In genomic region chr19:48970923-48971395, GRCh38 we compare ENCODE assay signal across 8 cellular contexts. TPM values are rescaled to one million over a fixed set of nuclear protein-coding genes. Genes with fewer than 3 reads are reported as not detected.
A peak's percentile ranks its signal among the peaks of the same experiment; 100 is the strongest.
DNase-seq lines count a peak whose midpoint lies in the region; ATAC-seq and TF ChIP-seq lines count a peak whose summit lies in the region.

No MANE protein-coding gene starts in this region.

- peaks cover 4% of the 10 kb centered on the region for H3K36me3 Mint-ChIP-seq in T-helper 17 cell (ENCODE audit: low read depth)

- H3K4me3 ChIP-seq in right cardiac atrium (ENCODE audit: low read length): no peak overlapping the region
- H3K4me3 ChIP-seq in smooth muscle cell: no peak overlapping the region

- no peak overlapping the region for H3K4me2 ChIP-seq in smooth muscle cell

- H3K27me3 ChIP-seq in right cardiac atrium (ENCODE audit: control insufficient read depth, insufficient read depth): no peaks in the 10 kb centered on the region
- H3K27me3 ChIP-seq in smooth muscle cell (ENCODE audit: low read depth): no peaks in the 10 kb centered on the region

- peaks cover 48% of the 10 kb centered on the region for H4K20me1 ChIP-seq in smooth muscle cell (ENCODE audit: low read depth)

- peaks cover 9% of the 10 kb centered on the region for H3K79me2 ChIP-seq in smooth muscle cell (ENCODE audit: low read depth)

- H3K4me1 Mint-ChIP-seq in T-helper 17 cell: peaks cover 15% of the 10 kb centered on the region

- H3K9me3 ChIP-seq in T-helper 17 cell (ENCODE audit: control insufficient read depth, low read length, poor library complexity, severe bottlenecking) (no peaks in the 10 kb centered on the region), right cardiac atrium (ENCODE audit: control insufficient read depth, low read length) (no peaks in the 10 kb centered on the region), smooth muscle cell (replicated peaks; ENCODE audit: low read depth) (no peaks in the 10 kb centered on the region)

- H2AFZ ChIP-seq in smooth muscle cell (ENCODE audit: low read depth): no peak overlapping the region

- H3K27ac ChIP-seq in right cardiac atrium (ENCODE audit: low read length) (no peak overlapping the region), smooth muscle cell (ENCODE audit: low read depth) (no peak overlapping the region)

- no peak overlapping the region for H3K4me3 Mint-ChIP-seq in T-helper 17 cell

- peaks cover 33% of the 10 kb centered on the region for H3F3A ChIP-seq in smooth muscle cell (ENCODE audit: low read depth)

- H3K27ac Mint-ChIP-seq in T-helper 17 cell: no peak overlapping the region

- peak; percentile 88 for ATAC-seq in T-helper 17 cell
- peak; percentile 49 to 63 for ATAC-seq in right cardiac atrium
- ATAC-seq in GM21360 (IDR thresholded peaks at IDR 0.05; ENCODE audit: unreplicated experiment): no peak

- 18% methylated on average over 19 of the region's 19 CpGs for WGBS in right cardiac atrium
- WGBS in smooth muscle cell (ENCODE audit: low lambda C conversion rate): 26% methylated on average over 19 of the region's 19 CpGs

- H3K4me1 ChIP-seq in right cardiac atrium (ENCODE audit: control insufficient read depth, insufficient read depth, low read length) (peaks cover 3% of the 10 kb centered on the region), smooth muscle cell (ENCODE audit: low read depth) (peaks cover 8% of the 10 kb centered on the region)

- H3K27me3 Mint-ChIP-seq in T-helper 17 cell: no peaks in the 10 kb centered on the region

- no peak overlapping the region for H3K9ac ChIP-seq in smooth muscle cell (ENCODE audit: low read depth)

- no peaks in the 10 kb centered on the region for H3K36me3 ChIP-seq in smooth muscle cell (ENCODE audit: low read depth)

- peak; percentile 90 for TF ChIP-seq CTCF in smooth muscle cell (IDR thresholded peaks at IDR 0.05; ENCODE audit: borderline replicate concordance, insufficient read depth, poor library complexity, severe bottlenecking)

- peak; percentile 82 for DNase-seq in ELR (ENCODE audit: low read depth)
- peak; percentile 89 for DNase-seq in NAMALWA (ENCODE audit: low spot score)
- peak; percentile 67 to 77 (median 70) for DNase-seq in T-helper 17 cell
- DNase-seq in amniotic epithelial cell (ENCODE audit: low read depth): peak; percentile 69
- DNase-seq in right cardiac atrium: peak; percentile 85 to 95 (median 93)
- DNase-seq in smooth muscle cell (lab: John Stamatoyannopoulos, UW; ENCODE audit: unreplicated experiment): peak; percentile 60
- DNase-seq in COLO829 (ENCODE audit: low spot score): no peak

- intact Hi-C loops in right cardiac atrium (cut with DNase I): loop anchor here in 2 of 4 donors (10.0 kb wide), 1 partner anchor 176 kb away; no protein-coding TSS in a partner anchor

RNA-seq across cellular contexts. Expression of gene FTL, which starts 5.8 kb away (rescaled TPM):
- total RNA-seq in T-helper 17 cell (100 to 1,000 TPM; 612 to 898 TPM), right cardiac atrium (1,000 to 10,000 TPM; 1,459 to 1,840 (median 1,541) TPM), smooth muscle cell (5,371 and 5,904 TPM in 2 replicates)
- polyA plus RNA-seq in right cardiac atrium (1,675 TPM), smooth muscle cell (11,768 and 12,053 TPM in 2 replicates)

RNA-seq across cellular contexts. Expression of gene BAX, which starts 16.3 kb away (rescaled TPM):
- total RNA-seq in T-helper 17 cell (100 to 1,000 TPM in 1 of 2 donors, 10 to 100 TPM in 1; 89.2 to 104 TPM), right cardiac atrium (10 to 100 TPM; 23.8 to 34.6 (median 30.4) TPM), smooth muscle cell (42.8 and 124 TPM in 2 replicates)
- polyA plus RNA-seq in right cardiac atrium (24.4 TPM), smooth muscle cell (153 and 185 TPM in 2 replicates)

RNA-seq across cellular contexts. Expression of gene GYS1, which starts 22.1 kb away (rescaled TPM):
- total RNA-seq in T-helper 17 cell (10 to 100 TPM; 21.6 to 24.2 TPM), right cardiac atrium (10 to 100 TPM; 62.7 to 95.9 (median 89.0) TPM), smooth muscle cell (40.8 and 58.1 TPM in 2 replicates)
- polyA plus RNA-seq in right cardiac atrium (61.4 TPM), smooth muscle cell (75.2 and 82.6 TPM in 2 replicates)

RNA-seq across cellular contexts. Expression of gene RUVBL2, which starts 22.7 kb away (rescaled TPM):
- total RNA-seq in T-helper 17 cell: 10 to 100 TPM; 20.2 to 25.5 TPM
- total RNA-seq in right cardiac atrium: 10 to 100 TPM; 39.4 to 47.3 (median 45.4) TPM
- polyA plus RNA-seq in right cardiac atrium: 54.5 TPM
- total RNA-seq in smooth muscle cell: 74.3 and 89.4 TPM in 2 replicates
- 117 and 123 TPM in 2 replicates for polyA plus RNA-seq in smooth muscle cell

RNA-seq across cellular contexts. Expression of gene DHDH, which starts 37.5 kb away (rescaled TPM):
- total RNA-seq in T-helper 17 cell: under 1 TPM; 0.50 to 0.86 TPM
- under 1 TPM in 1 of 4 donors, not detected in 3; 0.31 TPM for total RNA-seq in right cardiac atrium
- not detected for polyA plus RNA-seq in right cardiac atrium
- 0.27 TPM in 1 of 2 replicates, not detected in the other for total RNA-seq in smooth muscle cell
- polyA plus RNA-seq in smooth muscle cell: 0.87 and 1.0 TPM in 2 replicates
